Comparison of ENCODE assay signal across 18 cellular contexts in the genomic region with DNA sequence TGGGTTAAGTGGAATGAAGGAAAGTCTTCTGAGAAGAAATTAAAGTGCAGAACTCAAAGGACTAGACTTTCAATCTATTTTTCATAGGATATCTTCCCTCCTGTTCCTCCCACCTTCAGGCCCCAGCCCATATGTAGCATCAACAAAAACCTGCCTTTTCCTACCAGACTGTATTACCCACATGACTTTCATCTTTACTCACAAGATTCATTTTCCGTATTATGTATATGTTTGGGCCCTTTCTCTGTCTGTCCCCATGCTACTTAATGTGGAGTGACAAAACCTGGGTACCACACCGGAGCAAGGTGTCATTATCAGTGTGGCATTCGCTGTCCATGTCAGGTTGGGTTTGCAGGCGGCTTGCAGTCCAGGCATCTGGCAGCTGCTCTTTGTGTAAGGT. TPM values are rescaled to one million over a fixed set of nuclear protein-coding genes. Genes with fewer than 3 reads are reported as not detected.
A peak's percentile ranks its signal among the peaks of the same experiment; 100 is the strongest.
DNase-seq lines count a peak whose midpoint lies in the region; ATAC-seq, FAIRE-seq and TF ChIP-seq lines count a peak whose summit lies in the region.
"Had no signal": no experiment of that assay in that cellular context is flagged by ENCODE, and none has a peak within 500 bp of the region (broad histone marks: within the 10 kb centered on the region; RNA-seq: fewer than 3 reads in every experiment).

No MANE protein-coding gene starts in this region.

- H3K4me3 ChIP-seq in GM12878 (no peak overlapping the region), neural cell (ENCODE audit: low read length) (no peak overlapping the region)
- no peak overlapping the region for H3K4me3 ChIP-seq in CD8-positive, alpha-beta memory T cell (ENCODE audit: low read length)

- H3K9me2 ChIP-seq in neural cell (ENCODE audit: insufficient read depth, low read length) = no peaks in the 10 kb centered on the region

- no peaks in the 10 kb centered on the region; the same call in 1 of the 2 replicates for H3K4me1 ChIP-seq in GM12878 (ENCODE audit: control insufficient read depth, insufficient read depth, low read length)
- no peaks in the 10 kb centered on the region for H3K4me1 ChIP-seq in CD8-positive, alpha-beta memory T cell (ENCODE audit: insufficient read depth, low read length)
- H3K4me1 ChIP-seq: Caco-2 had no signal

- no peak overlapping the region for H2AFZ ChIP-seq in GM12878 (ENCODE audit: control insufficient read depth, low read depth, low read length)
- H2AFZ ChIP-seq in neural cell (ENCODE audit: low read depth, low read length) = no peak overlapping the region

- no peaks in the 10 kb centered on the region for H3K27me3 ChIP-seq in GM12878 (replicated peaks in 1 of 2; ENCODE audit: control insufficient read depth in 2 of 2, insufficient read depth in 2 of 2, low read length in 1 of 2)
- no peaks in the 10 kb centered on the region for H3K27me3 ChIP-seq in neural cell (ENCODE audit: insufficient read depth, low read depth, low read length)
- no peaks in the 10 kb centered on the region for H3K27me3 ChIP-seq in CD8-positive, alpha-beta memory T cell (ENCODE audit: insufficient read depth, low read length, poor library complexity, severe bottlenecking)

- H3K4me2 ChIP-seq in GM12878 (ENCODE audit: control insufficient read depth, insufficient read depth) = no peak overlapping the region
- no peak overlapping the region for H3K4me2 ChIP-seq in neural cell (ENCODE audit: low read length)

- intact Hi-C loops in GM12878 (cut with micrococcal nuclease; ENCODE audit: unreplicated experiment) (no loop called here), cardiac septum (cut with DNase I) (no loop called here)

- no peak for TF ChIP-seq POLR2A in GM12878 (IDR thresholded peaks at IDR 0.05; ENCODE audit: low read depth, low read length)

- H4K20me1 ChIP-seq in GM12878 (ENCODE audit: control insufficient read depth, insufficient read depth) (no peaks in the 10 kb centered on the region), neural cell (ENCODE audit: insufficient read depth) (no peaks in the 10 kb centered on the region)

- H3K9ac ChIP-seq in GM12878 (ENCODE audit: control insufficient read depth, insufficient read depth, low read length) = no peak overlapping the region
- H3K9ac ChIP-seq in neural cell (ENCODE audit: low read length) = no peak overlapping the region

- H3K27ac Mint-ChIP-seq in CD8-positive, alpha-beta memory T cell = no peak overlapping the region
- H3K27ac Mint-ChIP-seq: CD4-positive, alpha-beta memory T cell had no signal

- no peaks in the 10 kb centered on the region for H3K36me3 Mint-ChIP-seq in CD8-positive, alpha-beta memory T cell
- H3K36me3 Mint-ChIP-seq: CD4-positive, alpha-beta memory T cell had no signal

- peaks cover 4 to 11% of the 10 kb centered on the region in 2 donors for H3K27me3 Mint-ChIP-seq in CD8-positive, alpha-beta memory T cell

- TF ChIP-seq CTCF in GM12878 (IDR thresholded peaks at IDR 0.05 in 2 of 3, conservative IDR thresholded peaks at IDR 0.05 in 1 of 3; ENCODE audit: control insufficient read depth in 2 of 3, extremely low read depth in 1 of 3, insufficient read depth in 1 of 3, low read depth in 3 of 3, low read length in 3 of 3) (no peak), neural cell (IDR thresholded peaks at IDR 0.05; ENCODE audit: poor library complexity, severe bottlenecking) (no peak)

- H3F3A ChIP-seq in neural cell (ENCODE audit: insufficient read depth, low read length, poor library complexity, severe bottlenecking) = no peaks in the 10 kb centered on the region

- H3K79me2 ChIP-seq in GM12878 (ENCODE audit: control insufficient read depth, insufficient read depth, low read length) (no peaks in the 10 kb centered on the region), neural cell (replicated peaks; ENCODE audit: insufficient read depth, low read length) (no peaks in the 10 kb centered on the region)

- H3K9me3 Mint-ChIP-seq in CD8-positive, alpha-beta memory T cell = peaks cover under 1 to 3% (median 2%) of the 10 kb centered on the region in 5 donors

- RAD21 ChIA-PET in GM12878 (lab: Charles Lee; ENCODE audit: unreplicated experiment) = interaction anchor here (0.7 kb wide), 1 partner anchor 262 kb away, joined by 3 read pairs; no protein-coding TSS in a partner anchor

- in situ Hi-C loops in GM12878 (cut with MboI) = no loop called here

- H3K27ac ChIP-seq in GM12878 (ENCODE audit: control insufficient read depth, insufficient read depth) (no peak overlapping the region), neural cell (ENCODE audit: low read length) (peak overlapping the region; percentile 59)
- no peak overlapping the region for H3K27ac ChIP-seq in CD8-positive, alpha-beta memory T cell (ENCODE audit: low read depth, low read length)

- CTCF ChIA-PET in GM12878 (lab: Yijun Ruan, JAX) = no interaction called here
- CTCF ChIA-PET in CD8-positive, alpha-beta memory T cell (lab: Charles Lee) = no interaction called here

- SMC1A ChIA-PET in GM12878 (lab: Charles Lee; ENCODE audit: uncharacterized antibody, unreplicated experiment) = no interaction called here

- no peak for DNase-seq in GM12878 (ENCODE audit: low read depth, low spot score)
- DNase-seq in CD8-positive, alpha-beta memory T cell = no peak
- DNase-seq in cardiac septum (ENCODE audit: low spot score) = no peak
- DNase-seq in activated naive CD4-positive, alpha-beta T cell (lab: John Stamatoyannopoulos, UW) = no peak
- DNase-seq: C1 segment of cervical spinal cord; Caco-2; CD4-positive, alpha-beta memory T cell; DMS79; EL; GDM1; GOT3; H7; HCEC 1CT had no signal

- TF ChIP-seq RAD21 in GM12878 (IDR thresholded peaks at IDR 0.05; ENCODE audit: insufficient read depth, low read depth, low read length) = no peak
- no peak for TF ChIP-seq RAD21 in neural cell (conservative IDR thresholded peaks at IDR 0.05)

- WGBS in GM12878 (ENCODE audit: insufficient coverage, insufficient replicate concordance, low lambda C conversion rate, missing lambda C conversion rate) = 60% methylated on average over 4 of the region's 4 CpGs

- H3K4me1 Mint-ChIP-seq in CD8-positive, alpha-beta memory T cell = no peaks in the 10 kb centered on the region
- H3K4me1 Mint-ChIP-seq: CD4-positive, alpha-beta memory T cell had no signal

- POLR2A ChIA-PET in GM12878 (lab: Charles Lee) = no interaction called here
- POLR2A ChIA-PET in CD8-positive, alpha-beta memory T cell (lab: Charles Lee) = no interaction called here

- no peak for FAIRE-seq in GM12878 (lab: Jason Lieb, UNC)

- BruUV-seq in GM12878 (replicated peaks; lab: Mats Ljungman, UMichigan) = no TSS peak

- no peak overlapping the region for H3K4me3 Mint-ChIP-seq in CD8-positive, alpha-beta memory T cell
- H3K4me3 Mint-ChIP-seq: CD4-positive, alpha-beta memory T cell had no signal

- H3K9me3 ChIP-seq in GM12878 (replicated peaks; ENCODE audit: control insufficient read depth, insufficient read depth, low read length) (no peaks in the 10 kb centered on the region; the same call in 2 of the 3 replicates), neural cell (ENCODE audit: low read length) (peaks cover 3% of the 10 kb centered on the region)
- no peaks in the 10 kb centered on the region for H3K9me3 ChIP-seq in CD8-positive, alpha-beta memory T cell (ENCODE audit: low read length)
- H3K9me3 ChIP-seq: Caco-2 had no signal

- peak; percentile 66 for ATAC-seq in HG02885 (IDR thresholded peaks at IDR 0.05; ENCODE audit: poor library complexity, unreplicated experiment)
- ATAC-seq in GM12878 = peak; percentile 64

- TF ChIP-seq EP300 in GM12878 (IDR thresholded peaks at IDR 0.05; ENCODE audit: borderline replicate concordance in 1 of 2, control insufficient read depth in 1 of 2, low read depth in 2 of 2, low read length in 2 of 2) (no peak), neural cell (conservative IDR thresholded peaks at IDR 0.05; ENCODE audit: poor library complexity, severe bottlenecking) (no peak)

- H3K36me3 ChIP-seq in GM12878 (ENCODE audit: control insufficient read depth in 2 of 2, insufficient read depth in 2 of 2, low read length in 1 of 2) (no peaks in the 10 kb centered on the region), neural cell (ENCODE audit: insufficient read depth, low read length) (no peaks in the 10 kb centered on the region)
- H3K36me3 ChIP-seq in CD8-positive, alpha-beta memory T cell (ENCODE audit: insufficient read depth, low read length) = no peaks in the 10 kb centered on the region

TF ChIP-seq in GM12878, 131 proteins besides CTCF, POLR2A, EP300 and RAD21 (continues in another document):
- TF ChIP-seq GABPA (IDR thresholded peaks at IDR 0.05; ENCODE audit: low read depth) (no peak), MEF2A (IDR thresholded peaks at IDR 0.05; ENCODE audit: insufficient read depth, low read depth, low read length) (no peak), RAD51 (IDR thresholded peaks at IDR 0.05) (no peak), MTA2 (IDR thresholded peaks at IDR 0.05; ENCODE audit: low read depth) (no peak)

TF ChIP-seq in neural cell, 6 proteins besides CTCF, POLR2A, EP300 and RAD21 (continues in another document):
- TF ChIP-seq TAF1 (IDR thresholded peaks at IDR 0.05; ENCODE audit: low read depth) (no peak), SMC3 (conservative IDR thresholded peaks at IDR 0.05; ENCODE audit: poor library complexity) (no peak), EZH2 (IDR thresholded peaks at IDR 0.05; ENCODE audit: borderline replicate concordance, insufficient read depth, low read length, poor library complexity, severe bottlenecking) (no peak), MXI1 (conservative IDR thresholded peaks at IDR 0.05; ENCODE audit: poor library complexity, severe bottlenecking) (no peak), POLR2AphosphoS5 (IDR thresholded peaks at IDR 0.05) (no peak)

RNA-seq across cellular contexts. Expression of gene CNR1, which starts 18.8 kb away (rescaled TPM):
- 26.8 and 29.4 TPM in 2 replicates for total RNA-seq in GM12878 (2013; cell fraction: nucleolus; rRNA removed)
- total RNA-seq in GM12878 (2014; rRNA removed) = 11.1 and 13.6 TPM in 2 replicates
- 10.1 and 10.9 TPM in 2 replicates for total RNA-seq in GM12878 (2014; rRNA removed; fragmentation: Illumina TruSeq; extraction: Trizol)
- total RNA-seq in GM12878 (2021) = 15.4 TPM in 2 replicates
- 2.0 TPM for polyA plus RNA-seq in GM12878 (2011; ENCODE audit: low read depth)
- 3.6 TPM in 2 replicates for polyA plus RNA-seq in GM12878 (2011; rRNA removed)
- 6.0 and 6.2 TPM in 2 replicates for polyA plus RNA-seq in GM12878 (2011; cell fraction: cytosol; rRNA removed)
- 17.5 and 20.6 TPM in 2 replicates for polyA plus RNA-seq in GM12878 (2011; cell fraction: nucleus; rRNA removed)
- polyA plus RNA-seq in GM12878 (2012) = 1.7 and 2.5 TPM in 2 replicates
- 12.2 and 12.9 TPM in 2 replicates for polyA plus RNA-seq in GM12878 (2014; fragmentation: Illumina TruSeq; extraction: Trizol)
- polyA plus RNA-seq in GM12878 (2014; fragmentation: Nextera tagmentation; extraction: Ambion mirVana) = 1 to 10 TPM; 2.2 to 3.1 TPM
- polyA plus RNA-seq in GM12878 (2014; rRNA removed) = 9.5 and 11.1 TPM in 2 replicates
- polyA plus RNA-seq in GM12878 (2016; fragmentation: Nextera tagmentation; extraction: Ambion mirVana) = 1 to 10 TPM; 5.9 to 6.8 TPM
- polyA minus RNA-seq in GM12878 (2011; rRNA and poly(A)+ RNA removed) = 14.4 and 16.5 TPM in 2 replicates
- 1.9 and 6.0 TPM in 2 replicates for polyA minus RNA-seq in GM12878 (2011; cell fraction: cytosol; rRNA and poly(A)+ RNA removed)
- 5.1 and 10.3 TPM in 2 replicates for polyA minus RNA-seq in GM12878 (2011; cell fraction: nucleus; rRNA and poly(A)+ RNA removed)
- polyA plus RNA-seq in neural cell = 493 and 512 TPM in 2 replicates
- 718 and 731 TPM in 2 replicates for polyA minus RNA-seq in neural cell
- not detected for total RNA-seq in CD8-positive, alpha-beta memory T cell
- not detected for polyA plus RNA-seq in CD8-positive, alpha-beta memory T cell
- 2.9 TPM for total RNA-seq in cardiac septum
- total RNA-seq: A172; A673; Caco-2; CD4-positive, alpha-beta memory T cell had no signal
- polyA plus RNA-seq: BJ; CD4-positive, alpha-beta memory T cell had no signal
